In the genomic region with DNA sequence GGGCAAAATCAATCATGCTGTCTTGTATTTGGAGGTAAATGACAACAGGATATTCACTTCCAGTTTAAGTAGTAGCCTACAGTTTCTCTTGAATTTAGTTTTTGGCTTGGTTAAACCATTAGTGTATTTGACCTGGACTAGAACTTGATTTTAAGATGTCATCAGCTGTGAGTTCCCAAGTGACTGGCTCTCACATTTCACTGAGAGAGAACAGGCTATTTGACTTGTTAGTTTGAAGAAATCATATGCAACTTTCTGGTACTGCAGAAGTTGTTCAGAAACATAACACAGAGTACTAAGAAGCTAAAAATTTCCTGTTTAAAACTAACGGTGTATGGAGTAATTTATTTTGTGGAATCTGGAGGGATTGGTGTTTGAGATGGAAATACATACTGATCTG, we compare ENCODE assay signal across 20 cellular contexts. TPM values are rescaled to one million over a fixed set of nuclear protein-coding genes. Genes with fewer than 3 reads are reported as not detected.
DNase-seq lines count a peak whose midpoint lies in the region; ATAC-seq and TF ChIP-seq lines count a peak whose summit lies in the region.
"Had no signal": no experiment of that assay in that cellular context is flagged by ENCODE, and none has a peak within 500 bp of the region (broad histone marks: within the 10 kb centered on the region; RNA-seq: fewer than 3 reads in every experiment).

No MANE protein-coding gene starts in this region.

- H3K36me3 ChIP-seq in brain microvascular endothelial cell (replicated peaks): no peaks in the 10 kb centered on the region
- H3K36me3 ChIP-seq: transverse colon, WERI-Rb-1 had no signal

- peak overlapping the region; percentile 0 for H3K27ac ChIP-seq in brain microvascular endothelial cell
- H3K27ac ChIP-seq: transverse colon, WERI-Rb-1 had no signal

- no peaks in the 10 kb centered on the region for H3K27me3 ChIP-seq in brain microvascular endothelial cell (replicated peaks)
- H3K27me3 ChIP-seq: transverse colon had no signal

- ATAC-seq in GM21390 (IDR thresholded peaks at IDR 0.05; ENCODE audit: unreplicated experiment) (no peak), HG02938 (IDR thresholded peaks at IDR 0.05; ENCODE audit: unreplicated experiment) (no peak)
- ATAC-seq: K562, sciatic nerve had no signal

- no peak overlapping the region for H3K4me3 ChIP-seq in brain microvascular endothelial cell (ENCODE audit: low read depth, low read length)
- H3K4me3 ChIP-seq: K562, transverse colon had no signal

- no peak for TF ChIP-seq CTCF in brain microvascular endothelial cell (IDR thresholded peaks at IDR 0.05; ENCODE audit: low read depth, low read length, missing control alignments)

- DNase-seq in EH (ENCODE audit: low read depth) (peak; percentile 31), LHCN-M2 (ENCODE audit: low read depth) (peak; percentile 47), brain microvascular endothelial cell (no peak), iris pigment epithelial cell (ENCODE audit: low read depth) (peak; percentile 30)
- DNase-seq in stimulated activated naive CD4-positive, alpha-beta T cell (lab: John Stamatoyannopoulos, UW): no peak
- DNase-seq in activated naive CD4-positive, alpha-beta T cell treated with Interleukin-2 at 50 U/mL for 16 hours: no peak
- DNase-seq: activated effector memory CD4-positive, alpha-beta T cell treated with Interleukin-2 at 50 U/mL for 16 hours; anterior cingulate cortex; DMS79; H7; immature natural killer cell; NCI-H1436 treated with DMSO at 0.1 percent for 48 hours; NCI-H510A treated with DMSO at 0.1 percent for 48 hours; stimulated activated CD4-positive, alpha-beta T cell treated with anti-CD3 and anti-CD28 coated beads, Interleukin-4, amount 100 ng/mL, for 4 hours; transverse colon; WERI-Rb-1 had no signal

- in situ Hi-C loops in brain microvascular endothelial cell (cut with HindIII; ENCODE audit: low pct_ligation_motif_present, low sequenced_read_pairs): no loop called here

RNA-seq across cellular contexts. Expression of gene MNAT1, which starts 22.3 kb away (rescaled TPM):
- total RNA-seq in LHCN-M2 (2014; rRNA removed): 56.5 and 77.8 TPM in 2 replicates
- 33.0 TPM for polyA plus RNA-seq in LHCN-M2 (2012)

RNA-seq across cellular contexts. Expression of gene SIX4, which starts 32.7 kb away (rescaled TPM):
- 21.7 and 29.2 TPM in 2 replicates for total RNA-seq in LHCN-M2 (2014; rRNA removed)
- 2.9 TPM for polyA plus RNA-seq in LHCN-M2 (2012)
- polyA plus RNA-seq: immature natural killer cell had no signal

Comparison
In these comparisons a context has a peak if more than half of its experiments do, and no peak if none do; other contexts are left out.
1. DNase-seq: peak in EH (single experiment), LHCN-M2 (single experiment) and iris pigment epithelial cell (single experiment); none in brain microvascular endothelial cell (single experiment), stimulated activated naive CD4-positive, alpha-beta T cell (0 of 6) and activated naive CD4-positive, alpha-beta T cell treated with Interleukin-2 at 50 U/mL for 16 hours (single experiment).